Comparison of ENCODE assay signal across 8 cellular contexts in the genomic region with DNA sequence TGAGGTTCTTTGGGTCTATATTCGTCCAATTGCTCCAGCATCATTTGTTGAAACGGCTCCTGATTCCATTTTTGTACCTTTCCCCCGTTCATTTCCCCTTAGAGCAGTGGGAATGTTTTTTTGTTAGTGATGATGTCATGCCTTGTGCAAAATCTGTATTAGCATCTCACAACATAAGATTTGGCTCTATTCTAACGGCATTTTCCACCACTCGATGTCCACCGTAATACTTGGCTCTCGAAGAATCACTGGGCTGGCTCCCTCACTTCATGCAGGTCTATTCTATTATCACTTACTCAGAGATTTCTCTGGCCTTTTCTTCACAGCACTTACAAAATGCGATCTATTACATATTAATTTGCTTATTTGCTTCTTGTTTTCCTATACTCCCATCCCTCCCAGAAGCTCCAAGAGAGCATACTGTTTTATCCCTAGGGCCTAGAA. TPM values are rescaled to one million over a fixed set of nuclear protein-coding genes. Genes with fewer than 3 reads are reported as not detected.
DNase-seq lines count a peak whose midpoint lies in the region; ATAC-seq and TF ChIP-seq lines count a peak whose summit lies in the region.

No MANE protein-coding gene starts in this region.

- no peaks in the 10 kb centered on the region for H3K4me1 Mint-ChIP-seq in glutamatergic neuron (ENCODE audit: low read depth, unreplicated experiment)

- H3K27ac Mint-ChIP-seq in glutamatergic neuron (ENCODE audit: unreplicated experiment) = no peak overlapping the region

- no peaks in the 10 kb centered on the region for H3K9me2 ChIP-seq in neural cell (ENCODE audit: insufficient read depth, low read length)

- no peaks in the 10 kb centered on the region for H4K20me1 ChIP-seq in neural cell (ENCODE audit: insufficient read depth)

- H3K36me3 ChIP-seq in KOPT-K1 (ENCODE audit: insufficient read depth, low read length) (peaks cover 25% of the 10 kb centered on the region), colonic mucosa (no peaks in the 10 kb centered on the region), neural cell (ENCODE audit: insufficient read depth, low read length) (no peaks in the 10 kb centered on the region)

- peaks cover 28% of the 10 kb centered on the region for H3K79me2 ChIP-seq in neural cell (replicated peaks; ENCODE audit: insufficient read depth, low read length)

- H3K27ac ChIP-seq in KOPT-K1 (ENCODE audit: low read depth, low read length, poor library complexity, severe bottlenecking) = peak overlapping the region; percentile 73
- peak overlapping the region; percentile 74 for H3K27ac ChIP-seq in colonic mucosa
- H3K27ac ChIP-seq in neural cell (ENCODE audit: low read length) = peak overlapping the region; percentile 77

- TF ChIP-seq CTCF in colonic mucosa (IDR thresholded peaks at IDR 0.05) = no peak
- TF ChIP-seq CTCF in neural cell (IDR thresholded peaks at IDR 0.05; ENCODE audit: poor library complexity, severe bottlenecking) = no peak
- TF ChIP-seq CTCF in glutamatergic neuron (IDR thresholded peaks at IDR 0.05; ENCODE audit: partially characterized antibody, unreplicated experiment) = no peak

- H3F3A ChIP-seq in neural cell (ENCODE audit: insufficient read depth, low read length, poor library complexity, severe bottlenecking) = no peaks in the 10 kb centered on the region

- H3K4me1 ChIP-seq in colonic mucosa = peaks cover 6% of the 10 kb centered on the region

- intact Hi-C loops in colonic mucosa (cut with DNase I) = loop anchor here (5.0 kb wide), 1 partner anchor 150 kb away; no protein-coding TSS in a partner anchor
- intact Hi-C loops in posterior cingulate gyrus (cut with DNase I) = loop anchor here (1.0 to 10.0 kb wide), 4 partner anchors 32 to 298 kb away; a partner anchor contains a TSS

- TF ChIP-seq RAD21 in neural cell (conservative IDR thresholded peaks at IDR 0.05) = no peak

- no peaks in the 10 kb centered on the region for H3K27me3 Mint-ChIP-seq in glutamatergic neuron (ENCODE audit: unreplicated experiment)

- ATAC-seq in GM18498 (IDR thresholded peaks at IDR 0.05; ENCODE audit: unreplicated experiment) (peak; percentile 0), HG03469 (IDR thresholded peaks at IDR 0.05; ENCODE audit: unreplicated experiment) (no peak), HG03045 (IDR thresholded peaks at IDR 0.05; ENCODE audit: unreplicated experiment) (no peak)

- no peaks in the 10 kb centered on the region for H3K36me3 Mint-ChIP-seq in glutamatergic neuron (ENCODE audit: unreplicated experiment)

- peak overlapping the region; percentile 45 to 80 for H3K9ac ChIP-seq in colonic mucosa (ENCODE audit: low read depth in 2 of 2, low read length in 2 of 2)
- peak overlapping the region; percentile 61 for H3K9ac ChIP-seq in neural cell (ENCODE audit: low read length)

- H3K27me3 ChIP-seq in colonic mucosa (no peaks in the 10 kb centered on the region), neural cell (ENCODE audit: insufficient read depth, low read depth, low read length) (no peaks in the 10 kb centered on the region)

- H3K4me3 ChIP-seq in colonic mucosa (peak overlapping the region; percentile 68), neural cell (ENCODE audit: low read length) (peak overlapping the region; percentile 79)

- no peak overlapping the region for H3K4me3 Mint-ChIP-seq in glutamatergic neuron (ENCODE audit: unreplicated experiment)

- peak overlapping the region; percentile 45 for H3K4me2 ChIP-seq in neural cell (ENCODE audit: low read length)

- no peak for TF ChIP-seq EP300 in neural cell (conservative IDR thresholded peaks at IDR 0.05; ENCODE audit: poor library complexity, severe bottlenecking)

- H2AFZ ChIP-seq in neural cell (ENCODE audit: low read depth, low read length) = peak overlapping the region; percentile 74

- no peaks in the 10 kb centered on the region for H3K9me3 ChIP-seq in KOPT-K1 (ENCODE audit: insufficient read depth, low read length, poor library complexity, severe bottlenecking)
- no peaks in the 10 kb centered on the region for H3K9me3 ChIP-seq in colonic mucosa
- no peaks in the 10 kb centered on the region for H3K9me3 ChIP-seq in neural cell (ENCODE audit: low read length)

- DNase-seq in colonic mucosa (peak; percentile 26), posterior cingulate gyrus (no peak), glutamatergic neuron (no peak)

- peaks cover 3% of the 10 kb centered on the region for H3K9me3 Mint-ChIP-seq in glutamatergic neuron (ENCODE audit: unreplicated experiment)

TF ChIP-seq in neural cell, 6 proteins besides CTCF, POLR2A, EP300 and RAD21:
- TF ChIP-seq EZH2 (IDR thresholded peaks at IDR 0.05; ENCODE audit: borderline replicate concordance, insufficient read depth, low read length, poor library complexity, severe bottlenecking) (no peak), TAF1 (IDR thresholded peaks at IDR 0.05; ENCODE audit: low read depth) (no peak), POLR2AphosphoS5 (IDR thresholded peaks at IDR 0.05) (no peak), MXI1 (conservative IDR thresholded peaks at IDR 0.05; ENCODE audit: poor library complexity, severe bottlenecking) (no peak), SMC3 (conservative IDR thresholded peaks at IDR 0.05; ENCODE audit: poor library complexity) (no peak)
- TF ChIP-seq, protein P1, sequence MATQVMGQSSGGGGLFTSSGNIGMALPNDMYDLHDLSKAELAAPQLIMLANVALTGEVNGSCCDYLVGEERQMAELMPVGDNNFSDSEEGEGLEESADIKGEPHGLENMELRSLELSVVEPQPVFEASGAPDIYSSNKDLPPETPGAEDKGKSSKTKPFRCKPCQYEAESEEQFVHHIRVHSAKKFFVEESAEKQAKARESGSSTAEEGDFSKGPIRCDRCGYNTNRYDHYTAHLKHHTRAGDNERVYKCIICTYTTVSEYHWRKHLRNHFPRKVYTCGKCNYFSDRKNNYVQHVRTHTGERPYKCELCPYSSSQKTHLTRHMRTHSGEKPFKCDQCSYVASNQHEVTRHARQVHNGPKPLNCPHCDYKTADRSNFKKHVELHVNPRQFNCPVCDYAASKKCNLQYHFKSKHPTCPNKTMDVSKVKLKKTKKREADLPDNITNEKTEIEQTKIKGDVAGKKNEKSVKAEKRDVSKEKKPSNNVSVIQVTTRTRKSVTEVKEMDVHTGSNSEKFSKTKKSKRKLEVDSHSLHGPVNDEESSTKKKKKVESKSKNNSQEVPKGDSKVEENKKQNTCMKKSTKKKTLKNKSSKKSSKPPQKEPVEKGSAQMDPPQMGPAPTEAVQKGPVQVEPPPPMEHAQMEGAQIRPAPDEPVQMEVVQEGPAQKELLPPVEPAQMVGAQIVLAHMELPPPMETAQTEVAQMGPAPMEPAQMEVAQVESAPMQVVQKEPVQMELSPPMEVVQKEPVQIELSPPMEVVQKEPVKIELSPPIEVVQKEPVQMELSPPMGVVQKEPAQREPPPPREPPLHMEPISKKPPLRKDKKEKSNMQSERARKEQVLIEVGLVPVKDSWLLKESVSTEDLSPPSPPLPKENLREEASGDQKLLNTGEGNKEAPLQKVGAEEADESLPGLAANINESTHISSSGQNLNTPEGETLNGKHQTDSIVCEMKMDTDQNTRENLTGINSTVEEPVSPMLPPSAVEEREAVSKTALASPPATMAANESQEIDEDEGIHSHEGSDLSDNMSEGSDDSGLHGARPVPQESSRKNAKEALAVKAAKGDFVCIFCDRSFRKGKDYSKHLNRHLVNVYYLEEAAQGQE (IDR thresholded peaks at IDR 0.05; ENCODE audit: borderline replicate concordance) = no peak

RNA-seq across cellular contexts. Expression of a gene that starts 0.6 kb away (rescaled TPM):
- 100 to 1,000 TPM in 1 of 2 donors, 10 to 100 TPM in 1; 37.1 to 168 TPM for total RNA-seq in colonic mucosa
- polyA plus RNA-seq in neural cell = 224 and 262 TPM in 2 replicates
- 42.9 and 48.0 TPM in 2 replicates for polyA minus RNA-seq in neural cell
- total RNA-seq in glutamatergic neuron (ENCODE audit: unreplicated experiment) = 125 TPM

RNA-seq across cellular contexts. Expression of a gene that starts 13.4 kb away (rescaled TPM):
- total RNA-seq in colonic mucosa (100 to 1,000 TPM; 428 to 708 TPM), glutamatergic neuron (ENCODE audit: unreplicated experiment) (245 TPM)
- 127 and 133 TPM in 2 replicates for polyA plus RNA-seq in neural cell
- 15.1 and 33.2 TPM in 2 replicates for polyA minus RNA-seq in neural cell

RNA-seq across cellular contexts. Expression of a gene that starts 32.1 kb away (rescaled TPM):
- total RNA-seq in colonic mucosa (10 to 100 TPM; 46.0 to 67.0 TPM), glutamatergic neuron (ENCODE audit: unreplicated experiment) (327 TPM)
- 189 and 201 TPM in 2 replicates for polyA plus RNA-seq in neural cell
- polyA minus RNA-seq in neural cell = 430 and 440 TPM in 2 replicates
